8 cellular contexts compared by ENCODE assay signal in genomic region chr11:72722050-72722748, GRCh38. TPM values are rescaled to one million over a fixed set of nuclear protein-coding genes. Genes with fewer than 3 reads are reported as not detected.
A peak's percentile ranks its signal among the peaks of the same experiment; 100 is the strongest.
DNase-seq lines count a peak whose midpoint lies in the region; ATAC-seq and TF ChIP-seq lines count a peak whose summit lies in the region.

No MANE protein-coding gene starts in this region.

- peak overlapping the region; percentile 42 for H3K9ac ChIP-seq in NT2/D1 (ENCODE audit: insufficient read length, low read depth)
- no peak overlapping the region for H3K9ac ChIP-seq in endodermal cell (ENCODE audit: extremely low read depth, low read length, poor library complexity, severe bottlenecking)

- DNase-seq in COLO829 (ENCODE audit: low spot score) (peak; percentile 92), HPDE6-E6E7 (ENCODE audit: extremely low spot score) (peak; percentile 95), NT2/D1 (ENCODE audit: low read depth, low spot score) (no peak), endodermal cell (peak; percentile 89), mucosa of gallbladder (ENCODE audit: low spot score) (peak; percentile 91)
- DNase-seq in activated CD8-positive, alpha-beta memory T cell treated with anti-CD3 and anti-CD28 coated beads, Interleukin-2, amount 50 U/mL, for 1 hour (ENCODE audit: extremely low read depth), result peak; percentile 64
- DNase-seq in stimulated activated CD8-positive, alpha-beta memory T cell treated with anti-CD3 and anti-CD28 coated beads, Interleukin-2, amount 100 ng/mL, for 48 hours (ENCODE audit: low read depth in 2 of 2), result peak; percentile 59 to 71

- no peak overlapping the region for H3K4me3 ChIP-seq in NT2/D1 (ENCODE audit: insufficient read length, low read depth)
- no peak overlapping the region for H3K4me3 ChIP-seq in endodermal cell (ENCODE audit: low read length)

- H3K27ac Mint-ChIP-seq in endodermal cell, result peak overlapping the region; percentile 84

- H3K36me3 ChIP-seq in NT2/D1 (ENCODE audit: insufficient read depth, insufficient read length, low read length) (peaks cover 34% of the 10 kb centered on the region), endodermal cell (ENCODE audit: control insufficient read depth, insufficient read depth, low read length) (peaks cover 20% of the 10 kb centered on the region)

- TF ChIP-seq CTCF in endodermal cell (conservative IDR thresholded peaks at IDR 0.05), result no peak

- peaks cover 28% of the 10 kb centered on the region for H3K4me1 Mint-ChIP-seq in endodermal cell

- peak overlapping the region; percentile 21 for H3K4me3 Mint-ChIP-seq in endodermal cell

- no peaks in the 10 kb centered on the region for H3K9me3 ChIP-seq in NT2/D1 (ENCODE audit: insufficient read depth, low read length)
- no peaks in the 10 kb centered on the region for H3K9me3 ChIP-seq in endodermal cell (ENCODE audit: control insufficient read depth, low read length)

- 78 to 82% methylated on average over 6 to 10 of the region's 10 CpGs for WGBS in endodermal cell (ENCODE audit: insufficient coverage in 1 of 2, insufficient read length in 1 of 2), 2 experiments

- peaks cover 2% of the 10 kb centered on the region for H3K4me1 ChIP-seq in NT2/D1 (ENCODE audit: insufficient read depth, insufficient read length)
- peaks cover 6% of the 10 kb centered on the region for H3K4me1 ChIP-seq in endodermal cell (ENCODE audit: control insufficient read depth, insufficient read depth, low read length)

- H3K9me3 Mint-ChIP-seq in endodermal cell, result no peaks in the 10 kb centered on the region

- H3K27me3 ChIP-seq in NT2/D1 (ENCODE audit: insufficient read depth, insufficient read length), result no peaks in the 10 kb centered on the region
- no peaks in the 10 kb centered on the region for H3K27me3 ChIP-seq in endodermal cell (ENCODE audit: control insufficient read depth, insufficient read depth, low read length, poor library complexity, severe bottlenecking)

- peak overlapping the region; percentile 8 for H3K27ac ChIP-seq in endodermal cell (ENCODE audit: low read depth, low read length)

- peaks cover 23% of the 10 kb centered on the region for H3K36me3 Mint-ChIP-seq in endodermal cell (ENCODE audit: low read depth)

- ATAC-seq in GM19467 (IDR thresholded peaks at IDR 0.05; ENCODE audit: unreplicated experiment), result peak; percentile 74

- no peaks in the 10 kb centered on the region for H3K27me3 Mint-ChIP-seq in endodermal cell (ENCODE audit: insufficient read depth)

RNA-seq across cellular contexts. Expression of gene ARAP1, which starts 30.0 kb away (rescaled TPM):
- total RNA-seq in endodermal cell (10 to 100 TPM; 74.4 to 88.3 TPM), mucosa of gallbladder (129 TPM)
- polyA plus RNA-seq in endodermal cell (2013, experiment 1 of 2), result 33.5 TPM
- polyA plus RNA-seq in endodermal cell (2013, experiment 2 of 2), result 27.9 TPM

RNA-seq across cellular contexts. Expression of gene PDE2A, which starts 48.0 kb away (rescaled TPM):
- total RNA-seq in endodermal cell (10 to 100 TPM in 1 of 2 donors, 1 to 10 TPM in 1; 3.7 to 13.3 TPM), mucosa of gallbladder (23.7 TPM)
- polyA plus RNA-seq in endodermal cell (2013, experiment 1 of 2), result 8.9 TPM
- 7.1 TPM for polyA plus RNA-seq in endodermal cell (2013, experiment 2 of 2)
